In genomic region chr3:176970770-176971169, GRCh38 we compare ENCODE assay signal across 31 cellular contexts.
"Had no signal": no experiment of that assay in that cellular context is flagged by ENCODE, and none has a peak within 500 bp of the region (broad histone marks: within the 10 kb centered on the region; RNA-seq: fewer than 3 reads in every experiment).

No MANE protein-coding gene starts in this region.

- H3K4me1 ChIP-seq: adrenal gland, ascending aorta, body of pancreas, breast epithelium had no signal

- ATAC-seq: activated T-cell treated with anti-CD3 and anti-CD28 coated beads, Interleukin-2, amount 50 U/mL, for 4 hours; activated T-helper 17 cell treated with anti-CD3 and anti-CD28 coated beads, Interleukin-2, amount 50 U/mL, for 72 hours; body of pancreas had no signal

- H3K9me3 ChIP-seq: adrenal gland, ascending aorta, body of pancreas, breast epithelium had no signal

- H3K4me3 ChIP-seq: adrenal gland, ascending aorta, body of pancreas, breast epithelium, cardiac muscle cell had no signal

- H3K36me3 ChIP-seq: adrenal gland, ascending aorta, brain microvascular endothelial cell, breast epithelium, cardiac muscle cell had no signal

- H3K27ac ChIP-seq: adrenal gland, ascending aorta, body of pancreas, brain microvascular endothelial cell, breast epithelium, cardiac muscle cell had no signal

- DNase-seq: activated effector memory CD4-positive, alpha-beta T cell treated with anti-CD3 and anti-CD28 coated beads, Interleukin-2, amount 50 U/mL, for 16 hours; activated effector memory CD4-positive, alpha-beta T cell treated with Interleukin-2 at 50 U/mL for 16 hours; activated gamma-delta T cell; activated gamma-delta T cell treated with Interleukin-2 at 50 U/mL for 16 hours; activated naive CD4-positive, alpha-beta T cell; activated naive CD4-positive, alpha-beta T cell treated with anti-CD3 and anti-CD28 coated beads for 36 hours; activated naive CD4-positive, alpha-beta T cell treated with anti-CD3 and anti-CD28 coated beads, Interleukin-2, amount 10 ng/mL, durations not matched to agents 7 days and 5 days; activated naive CD4-positive, alpha-beta T cell treated with anti-CD3 and anti-CD28 coated beads, Interleukin-2, amount 50 U/mL, for 16 hours; activated naive CD4-positive, alpha-beta T cell treated with Interleukin-2 at 50 U/mL for 16 hours; activated naive CD8-positive, alpha-beta T cell treated with anti-CD3 and anti-CD28 coated beads for 36 hours; activated naive CD8-positive, alpha-beta T cell treated with anti-CD3 and anti-CD28 coated beads, Interleukin-2, amount 50 U/mL, for 24 hours; activated T-cell treated with anti-CD3 and anti-CD28 coated beads, Interleukin-2, amount 50 U/mL, for 24 hours; activated T-cell treated with anti-CD3 and anti-CD28 coated beads, Interleukin-2, amount 50 U/mL, for 4 hours; activated T-cell treated with anti-CD3 and anti-CD28 coated beads, Interleukin-2, amount 50 U/mL, for 48 hours; activated T-cell treated with anti-CD3 and anti-CD28 coated beads, Interleukin-2, amount 50 U/mL, for 72 hours; adrenal gland; amniotic stem cell; amygdala; anterior cingulate cortex; aorta; body of pancreas; brain microvascular endothelial cell; caudate nucleus; central memory CD4-positive, alpha-beta T cell; cerebellar nuclear complex had no signal

- FAIRE-seq: astrocyte, bronchial epithelial cell had no signal

- H3K27me3 ChIP-seq: adrenal gland, ascending aorta, body of pancreas, brain microvascular endothelial cell, breast epithelium, cardiac muscle cell had no signal
